In the genomic region with DNA sequence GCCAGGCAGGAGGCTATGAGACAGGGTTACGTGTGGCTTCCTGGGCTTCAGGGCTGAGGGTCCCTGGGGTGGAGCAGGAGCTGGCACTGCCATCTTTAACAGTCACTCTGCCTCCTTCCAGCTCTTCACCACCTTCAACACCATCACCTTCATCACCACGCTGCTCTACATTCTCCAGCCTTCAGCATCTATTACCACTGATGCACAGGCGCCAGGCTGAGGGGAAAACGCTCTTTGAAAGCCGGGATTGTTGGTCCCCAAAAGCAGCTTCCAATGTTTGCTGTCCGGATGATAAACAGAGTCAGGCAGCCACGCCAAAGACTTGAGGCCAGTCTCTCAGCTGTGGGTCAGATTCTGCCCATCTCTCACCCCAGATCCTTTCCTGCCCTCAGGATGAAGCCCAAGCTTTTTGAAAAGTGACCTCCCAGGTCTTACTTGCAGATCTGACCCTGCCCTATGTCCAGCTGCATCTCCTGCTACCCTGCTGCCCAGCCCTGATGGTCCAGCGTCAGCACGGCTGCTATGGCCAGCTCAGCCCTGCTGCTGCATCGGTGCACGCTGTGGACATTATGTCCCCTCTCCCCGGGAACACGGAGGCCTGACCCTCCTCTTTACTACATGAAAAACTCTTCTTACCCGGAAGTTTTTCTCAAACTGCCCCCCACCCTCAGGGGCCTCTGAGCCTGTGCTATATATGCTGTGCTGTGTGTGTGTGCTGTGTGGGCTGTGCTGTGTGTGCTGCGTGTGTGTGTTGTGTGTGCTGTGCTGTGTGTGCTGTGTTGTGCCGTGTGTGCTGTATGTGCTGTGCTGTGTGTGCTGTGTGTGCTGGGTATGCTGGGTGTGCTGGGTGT, we compare ENCODE assay signal across 17 cellular contexts. TPM values are rescaled to one million over a fixed set of nuclear protein-coding genes. Genes with fewer than 3 reads are reported as not detected.
DNase-seq lines count a peak whose midpoint lies in the region; ATAC-seq and TF ChIP-seq lines count a peak whose summit lies in the region.
"Had no signal": no experiment of that assay in that cellular context is flagged by ENCODE, and none has a peak within 500 bp of the region (broad histone marks: within the 10 kb centered on the region; RNA-seq: fewer than 3 reads in every experiment).

No MANE protein-coding gene starts in this region.

- H3K9me3 Mint-ChIP-seq in naive thymus-derived CD4-positive, alpha-beta T cell = peaks cover 0 to 1% (median 0%) of the 10 kb centered on the region in 11 donors
- H3K9me3 Mint-ChIP-seq: CD14-positive monocyte had no signal

- no peaks in the 10 kb centered on the region for H3K36me3 Mint-ChIP-seq in naive thymus-derived CD4-positive, alpha-beta T cell
- H3K36me3 Mint-ChIP-seq: CD14-positive monocyte had no signal

- no peak overlapping the region for H3K27ac Mint-ChIP-seq in naive thymus-derived CD4-positive, alpha-beta T cell

- intact Hi-C loops in naive thymus-derived CD4-positive, alpha-beta T cell (cut with micrococcal nuclease) = no loop called here
- intact Hi-C loops in spleen (cut with DNase I; ENCODE audit: low total_unique reads) (no loop called here), esophagus squamous epithelium (cut with DNase I) (no loop called here)

- DNase-seq in activated effector memory CD4-positive, alpha-beta T cell treated with anti-CD3 and anti-CD28 coated beads, Interleukin-2, amount 50 U/mL, for 16 hours = peak; percentile 36
- no peak for DNase-seq in activated effector memory CD4-positive, alpha-beta T cell treated with Interleukin-2 at 50 U/mL for 16 hours
- DNase-seq in coronary artery (ENCODE audit: low spot score) (peak; percentile 45), spleen (peak; percentile 57), GOT3 (lab: John Stamatoyannopoulos, UW) (no peak), esophagus squamous epithelium (lab: John Stamatoyannopoulos, UW) (no peak)
- DNase-seq in naive thymus-derived CD4-positive, alpha-beta T cell = no peak
- DNase-seq in activated CD4-positive, alpha-beta T cell treated with anti-CD3 and anti-CD28 coated beads for 48 hours = no peak
- DNase-seq: COR-L47, Kasumi-1, NCI-H1436, NCI-H2081, NCI-H526 had no signal

- no peaks in the 10 kb centered on the region for H3K36me3 ChIP-seq in naive thymus-derived CD4-positive, alpha-beta T cell (ENCODE audit: control insufficient read depth in 2 of 3, insufficient read depth in 3 of 3, low read length in 3 of 3)
- H3K36me3 ChIP-seq in spleen = no peaks in the 10 kb centered on the region
- no peaks in the 10 kb centered on the region for H3K36me3 ChIP-seq in esophagus squamous epithelium

- 84 to 88% (median 86%) methylated on average over 16 of the region's 16 CpGs for WGBS in spleen, 5 donors
- WGBS in esophagus squamous epithelium, 2 donors = 70 to 77% methylated on average over 12 to 14 of the region's 16 CpGs

- POLR2A ChIA-PET in naive thymus-derived CD4-positive, alpha-beta T cell (lab: Charles Lee) = no interaction called here

- ATAC-seq in naive thymus-derived CD4-positive, alpha-beta T cell = peak; percentile 14

- peaks cover 0 to 5% (median 0%) of the 10 kb centered on the region in 7 donors for H3K4me1 Mint-ChIP-seq in naive thymus-derived CD4-positive, alpha-beta T cell
- H3K4me1 Mint-ChIP-seq: CD14-positive monocyte had no signal

- H3K27me3 ChIP-seq in naive thymus-derived CD4-positive, alpha-beta T cell (ENCODE audit: control insufficient read depth in 2 of 2, insufficient read depth in 2 of 2, low read length in 2 of 2) = no peaks in the 10 kb centered on the region
- H3K27me3 ChIP-seq in spleen (replicated peaks in 1 of 7) (peaks cover 0 to 47% (median 13%) of the 10 kb centered on the region in 7 donors), esophagus squamous epithelium (peaks cover 0 to 49% (median 0%) of the 10 kb centered on the region in 4 donors)

- H3K9me3 ChIP-seq in naive thymus-derived CD4-positive, alpha-beta T cell (ENCODE audit: control insufficient read depth in 2 of 3, low read length in 3 of 3) = no peaks in the 10 kb centered on the region
- H3K9me3 ChIP-seq in spleen (no peaks in the 10 kb centered on the region), esophagus squamous epithelium (no peaks in the 10 kb centered on the region)

- H3K27me3 Mint-ChIP-seq in naive thymus-derived CD4-positive, alpha-beta T cell = peaks cover 20 to 46% (median 37%) of the 10 kb centered on the region in 5 donors

- H3K4me3 ChIP-seq in coronary artery (no peak overlapping the region), spleen (no peak overlapping the region), esophagus squamous epithelium (no peak overlapping the region)
- no peak overlapping the region for H3K4me3 ChIP-seq in naive thymus-derived CD4-positive, alpha-beta T cell (ENCODE audit: low read length)

- CTCF ChIA-PET in naive thymus-derived CD4-positive, alpha-beta T cell (lab: Charles Lee) = no interaction called here

- TF ChIP-seq POLR2A in spleen (IDR thresholded peaks at IDR 0.05) (no peak), esophagus squamous epithelium (IDR thresholded peaks at IDR 0.05) (no peak)

- H3K4me1 ChIP-seq in naive thymus-derived CD4-positive, alpha-beta T cell (ENCODE audit: control insufficient read depth in 2 of 2, insufficient read depth in 2 of 2, low read length in 2 of 2) = no peaks in the 10 kb centered on the region
- H3K4me1 ChIP-seq in spleen (peaks cover 0 to 6% (median 0%) of the 10 kb centered on the region in 6 donors), esophagus squamous epithelium (peaks cover 0 to 16% (median 0%) of the 10 kb centered on the region in 3 donors)

- no peak overlapping the region for H3K4me3 Mint-ChIP-seq in naive thymus-derived CD4-positive, alpha-beta T cell

- no peak for TF ChIP-seq CTCF in coronary artery (IDR thresholded peaks at IDR 0.05)
- TF ChIP-seq CTCF in spleen (IDR thresholded peaks at IDR 0.05 in 8 of 11, conservative IDR thresholded peaks at IDR 0.05 in 3 of 11) = no peak
- TF ChIP-seq CTCF in esophagus squamous epithelium (IDR thresholded peaks at IDR 0.05) = no peak

- H3K27ac ChIP-seq in coronary artery = no peak overlapping the region
- no peak overlapping the region for H3K27ac ChIP-seq in naive thymus-derived CD4-positive, alpha-beta T cell (ENCODE audit: low read depth, low read length)
- no peak overlapping the region for H3K27ac ChIP-seq in spleen
- no peak overlapping the region for H3K27ac ChIP-seq in esophagus squamous epithelium
- H3K27ac ChIP-seq: RWPE1 had no signal

RNA-seq across cellular contexts. Expression of gene MAL, which starts 31.2 kb away (rescaled TPM):
- total RNA-seq in naive thymus-derived CD4-positive, alpha-beta T cell = 100 to 1,000 TPM; 124 to 575 (median 159) TPM
- polyA plus RNA-seq in naive thymus-derived CD4-positive, alpha-beta T cell = 100 to 1,000 TPM; 355 to 408 TPM
- 10 to 100 TPM in 3 of 7 donors, 1 to 10 TPM in 4; 4.7 to 18.8 (median 8.1) TPM for total RNA-seq in spleen
- polyA plus RNA-seq in spleen = 10 to 100 TPM in 1 of 3 donors, 1 to 10 TPM in 2; 8.4 to 12.7 (median 9.0) TPM
- total RNA-seq in esophagus squamous epithelium = 1,000 to 10,000 TPM in 1 of 4 donors, 100 to 1,000 TPM in 3; 469 to 1,903 (median 516) TPM
- total RNA-seq: A172, OCI-LY7 had no signal

Comparison
In these comparisons a context has a peak if more than half of its experiments do, and no peak if none do; other contexts are left out.
1. DNase-seq: peak in activated effector memory CD4-positive, alpha-beta T cell treated with anti-CD3 and anti-CD28 coated beads, Interleukin-2, amount 50 U/mL, for 16 hours (single experiment), coronary artery (single experiment) and spleen (single experiment); none in activated effector memory CD4-positive, alpha-beta T cell treated with Interleukin-2 at 50 U/mL for 16 hours (single experiment), naive thymus-derived CD4-positive, alpha-beta T cell (0 of 9), GOT3 (single experiment), esophagus squamous epithelium (single experiment) and activated CD4-positive, alpha-beta T cell treated with anti-CD3 and anti-CD28 coated beads for 48 hours (single experiment).
2. RNA of gene MAL, which starts 31.2 kb away (total RNA-seq): 469 to 1,903 TPM in esophagus squamous epithelium and 124 to 575 TPM in naive thymus-derived CD4-positive, alpha-beta T cell; 4.7 to 18.8 TPM in spleen; every median in the first group is over 4 times any median in the second.